8 cellular contexts compared by ENCODE assay signal in the genomic region with DNA sequence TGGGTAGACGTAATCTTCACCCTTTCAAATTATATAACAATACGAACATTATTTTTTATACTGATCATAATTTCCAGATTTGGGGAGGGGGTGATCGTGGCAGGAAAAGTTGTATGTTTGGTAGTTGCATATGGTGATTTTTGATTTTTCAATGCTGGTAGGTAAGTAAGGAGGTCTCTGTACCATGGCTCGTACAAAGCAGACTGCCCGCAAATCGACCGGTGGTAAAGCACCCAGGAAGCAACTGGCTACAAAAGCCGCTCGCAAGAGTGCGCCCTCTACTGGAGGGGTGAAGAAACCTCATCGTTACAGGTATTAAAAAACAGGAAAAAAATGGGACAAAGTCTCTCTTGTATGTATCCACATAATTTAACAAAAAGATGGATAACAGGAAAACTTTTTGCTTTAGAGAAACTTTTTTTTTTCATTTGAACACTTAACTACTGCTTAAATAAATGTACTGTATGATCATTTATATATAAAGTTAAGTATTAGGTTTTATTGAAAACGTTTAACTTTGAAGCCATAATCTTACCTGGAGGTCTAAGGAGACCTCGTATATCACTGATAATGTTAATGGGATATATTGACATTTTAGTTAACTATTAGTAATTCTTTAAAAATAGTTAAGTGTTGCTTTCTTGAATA. TPM values are rescaled to one million over a fixed set of nuclear protein-coding genes. Genes with fewer than 3 reads are reported as not detected.
DNase-seq lines count a peak whose midpoint lies in the region; ATAC-seq, FAIRE-seq and TF ChIP-seq lines count a peak whose summit lies in the region.

No MANE protein-coding gene starts in this region.

- DNase-seq in AG04449 (ENCODE audit: low read depth, low spot score) (no peak), GM10248 (ENCODE audit: extremely low spot score) (no peak), PC-3 (peak; percentile 57), bronchial epithelial cell (ENCODE audit: low read depth) (peak; percentile 46), medulla oblongata (ENCODE audit: extremely low spot score) (peak; percentile 27), upper lobe of left lung (no peak), amniotic stem cell (lab: John Stamatoyannopoulos, UW) (no peak)
- no peak for DNase-seq in effector CD8-positive, alpha-beta T cell (lab: John Stamatoyannopoulos, UW)

- no TSS peak for BruUV-seq in PC-3 (replicated peaks; lab: Mats Ljungman, UMichigan)

- TF ChIP-seq POLR2A in upper lobe of left lung (IDR thresholded peaks at IDR 0.05): peak in 3 of 4 donors; percentile 20 to 67 (median 52)

- peaks cover 71% of the 10 kb centered on the region for H3K79me2 ChIP-seq in PC-3 (ENCODE audit: low read length)

- H3K27me3 ChIP-seq in PC-3 (ENCODE audit: low read length): no peaks in the 10 kb centered on the region
- H3K27me3 ChIP-seq in bronchial epithelial cell (ENCODE audit: control insufficient read depth, insufficient read depth, low read length): no peaks in the 10 kb centered on the region
- H3K27me3 ChIP-seq in upper lobe of left lung: no peaks in the 10 kb centered on the region

- ATAC-seq in PC-3 (no peak), upper lobe of left lung (ENCODE audit: low FRiP score in 2 of 2) (no peak)

- H3F3A ChIP-seq in PC-3 (ENCODE audit: low read length, unreplicated experiment): peaks cover 4% of the 10 kb centered on the region

- TF ChIP-seq EP300 in upper lobe of left lung (IDR thresholded peaks at IDR 0.05): no peak

- no peak overlapping the region for H2AFZ ChIP-seq in PC-3 (ENCODE audit: low read length)

- peaks cover 44% of the 10 kb centered on the region for H3K36me3 ChIP-seq in PC-3 (ENCODE audit: low read depth, low read length)
- H3K36me3 ChIP-seq in bronchial epithelial cell (ENCODE audit: control insufficient read depth, insufficient read depth, low read length): peaks cover 8% of the 10 kb centered on the region
- H3K36me3 ChIP-seq in upper lobe of left lung: peaks cover under 1 to 40% (median 20%) of the 10 kb centered on the region in 4 donors

- peak overlapping the region; percentile 87 for H3K4me2 ChIP-seq in PC-3 (ENCODE audit: low read length)

- no peaks in the 10 kb centered on the region for H3K9me2 ChIP-seq in PC-3 (replicated peaks; ENCODE audit: low read length)

- intact Hi-C loops in PC-3 (cut with micrococcal nuclease): loop anchor here (1.0 to 2.0 kb wide), 3 partner anchors 19 to 57 kb away; no protein-coding TSS in a partner anchor

- CTCF ChIA-PET in AG04449 (lab: Yijun Ruan, JAX) (interaction anchor here (0.7 to 7.2 kb wide), 43 partner anchors 8 to 619 kb away, joined by 3 to 151 read pairs (median 5); a partner anchor contains a TSS), GM10248 (lab: Yijun Ruan, JAX) (interaction anchor here (0.6 to 6.4 kb wide), 54 partner anchors 8 to 619 kb away, joined by 3 to 73 read pairs (median 6); no protein-coding TSS in a partner anchor), PC-3 (lab: Charles Lee) (interaction anchor here (0.6 to 1.1 kb wide), 21 partner anchors 9 to 1008 kb away, joined by 3 to 20 read pairs (median 6); no protein-coding TSS in a partner anchor)

- 0 to 1% methylated on average over 13 of the region's 13 CpGs for WGBS in upper lobe of left lung, 2 donors

- H3K9me3 ChIP-seq in PC-3 (ENCODE audit: low read length) (no peaks in the 10 kb centered on the region), upper lobe of left lung (no peaks in the 10 kb centered on the region)

- peak overlapping the region; percentile 93 for H3K9ac ChIP-seq in PC-3 (ENCODE audit: low read length)

- POLR2A ChIA-PET in AG04449 (lab: Yijun Ruan, JAX): interaction anchor here (0.7 to 0.8 kb wide), 2 partner anchors 19 to 46 kb away, joined by 3 to 6 read pairs; no protein-coding TSS in a partner anchor
- POLR2A ChIA-PET in GM10248 (lab: Yijun Ruan, JAX): interaction anchor here (1.1 to 2.1 kb wide), 2 partner anchors 13 to 65 kb away, joined by 9 read pairs; a partner anchor contains a TSS
- POLR2A ChIA-PET in PC-3 (lab: Charles Lee; ENCODE audit: unreplicated experiment): interaction anchor here (0.8 to 0.9 kb wide), 2 partner anchors 19 to 166 kb away, joined by 5 to 9 read pairs; no protein-coding TSS in a partner anchor

- no peak overlapping the region for H3K27ac ChIP-seq in PC-3 (ENCODE audit: low read length)
- H3K27ac ChIP-seq in upper lobe of left lung: peak overlapping the region; percentile 99 to 100 (median 100)

- H3K4me3 ChIP-seq in AG04449 (ENCODE audit: low read depth, low read length) (peak overlapping the region; percentile 80), PC-3 (ENCODE audit: low read length) (peak overlapping the region; percentile 97), bronchial epithelial cell (ENCODE audit: low read depth, low read length) (peak overlapping the region; percentile 84), upper lobe of left lung (peak overlapping the region; percentile 76 to 87 (median 78))

- peaks cover 53% of the 10 kb centered on the region for H4K20me1 ChIP-seq in PC-3 (ENCODE audit: low read length)

- H3K4me1 ChIP-seq in PC-3 (ENCODE audit: insufficient read depth, low read length): peaks cover 23% of the 10 kb centered on the region
- peaks cover 34 to 67% (median 50%) of the 10 kb centered on the region in 4 donors for H3K4me1 ChIP-seq in upper lobe of left lung

- FAIRE-seq in bronchial epithelial cell (lab: Jason Lieb, UNC): no peak

- peak; percentile 16 for TF ChIP-seq CTCF in AG04449 (IDR thresholded peaks at IDR 0.05; ENCODE audit: insufficient read depth, low read length, missing control alignments)
- peak; percentile 22 for TF ChIP-seq CTCF in GM10248 (IDR thresholded peaks at IDR 0.05; ENCODE audit: control extremely low read depth, extremely low read depth, low read depth, missing control alignments)
- peak; percentile 67 for TF ChIP-seq CTCF in PC-3 (conservative IDR thresholded peaks at IDR 0.05; ENCODE audit: low read depth, low read length)
- TF ChIP-seq CTCF in bronchial epithelial cell (IDR thresholded peaks at IDR 0.05; ENCODE audit: insufficient read depth, low read length, severe bottlenecking): peak; percentile 42
- peak; percentile 41 to 80 (median 66) for TF ChIP-seq CTCF in upper lobe of left lung (IDR thresholded peaks at IDR 0.05)

RNA-seq across cellular contexts. Expression of a gene that starts 1.8 kb away (rescaled TPM):
- 196 and 273 TPM in 2 replicates for total RNA-seq in PC-3 (2014; rRNA removed)
- total RNA-seq in bronchial epithelial cell: 84.8 and 123 TPM in 2 replicates
- total RNA-seq in upper lobe of left lung: 100 to 1,000 TPM; 148 to 453 (median 419) TPM

Comparison
In these comparisons a context has a peak if more than half of its experiments do, and no peak if none do; other contexts are left out.
1. DNase-seq: peak in PC-3 (single experiment), bronchial epithelial cell (single experiment) and medulla oblongata (single experiment); none in AG04449 (single experiment), GM10248 (single experiment), upper lobe of left lung (0 of 2), amniotic stem cell (single experiment) and effector CD8-positive, alpha-beta T cell (single experiment).
2. CTCF ChIP-seq: peak in every context shown above with its lines; median percentile 67 in PC-3; 66 in upper lobe of left lung; 42 in bronchial epithelial cell; 22 in GM10248; 16 in AG04449.
3. Peak in every context shown above with its lines, with median percentiles within 50 percentile points of each other: H3K4me3 ChIP-seq.